In the genomic region with DNA sequence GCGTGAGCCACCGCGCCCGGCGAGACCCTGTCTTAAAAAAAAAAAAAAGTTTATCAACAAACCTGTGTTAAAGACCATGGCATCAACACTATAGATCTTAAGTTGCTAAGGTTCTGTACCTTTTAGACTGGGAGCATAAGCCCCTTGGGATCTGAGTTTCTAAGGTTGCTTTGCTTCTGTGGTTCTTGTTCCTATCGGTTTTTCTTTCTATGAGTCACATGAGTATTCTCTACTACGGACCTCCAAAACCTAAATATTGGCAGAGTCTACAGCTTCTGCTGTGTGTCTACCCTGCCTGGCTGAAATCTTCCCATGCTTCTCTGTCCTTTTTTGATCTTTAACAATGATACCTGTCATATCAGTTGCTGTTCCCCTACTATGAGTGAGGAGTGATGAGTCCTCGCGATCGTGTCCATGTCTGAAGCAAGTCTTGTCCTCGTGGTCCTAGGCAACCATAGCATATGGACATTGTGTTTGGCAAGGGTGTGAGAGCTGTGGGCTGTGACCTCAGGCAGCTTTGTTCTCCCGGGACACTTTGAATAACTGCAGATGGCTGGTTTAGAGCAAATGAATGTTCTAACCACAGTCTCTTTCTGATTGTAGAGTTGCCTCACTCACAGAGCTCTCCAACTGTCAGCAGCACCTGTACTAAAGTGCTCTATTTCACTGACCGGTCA, we compare ENCODE assay signal across 2 cellular contexts.
TF ChIP-seq lines count a peak whose summit lies in the region.

No MANE protein-coding gene starts in this region.

TF ChIP-seq in SK-N-SH, 30 proteins besides CTCF, POLR2A, EP300 and RAD21 (continued from another document):
- TF ChIP-seq RCOR1 (IDR thresholded peaks at IDR 0.05; ENCODE audit: low read length) = no peak
- TF ChIP-seq TAF1 (IDR thresholded peaks at IDR 0.05; ENCODE audit: borderline replicate concordance, low read depth, low read length) = no peak
- TF ChIP-seq, protein P1, sequence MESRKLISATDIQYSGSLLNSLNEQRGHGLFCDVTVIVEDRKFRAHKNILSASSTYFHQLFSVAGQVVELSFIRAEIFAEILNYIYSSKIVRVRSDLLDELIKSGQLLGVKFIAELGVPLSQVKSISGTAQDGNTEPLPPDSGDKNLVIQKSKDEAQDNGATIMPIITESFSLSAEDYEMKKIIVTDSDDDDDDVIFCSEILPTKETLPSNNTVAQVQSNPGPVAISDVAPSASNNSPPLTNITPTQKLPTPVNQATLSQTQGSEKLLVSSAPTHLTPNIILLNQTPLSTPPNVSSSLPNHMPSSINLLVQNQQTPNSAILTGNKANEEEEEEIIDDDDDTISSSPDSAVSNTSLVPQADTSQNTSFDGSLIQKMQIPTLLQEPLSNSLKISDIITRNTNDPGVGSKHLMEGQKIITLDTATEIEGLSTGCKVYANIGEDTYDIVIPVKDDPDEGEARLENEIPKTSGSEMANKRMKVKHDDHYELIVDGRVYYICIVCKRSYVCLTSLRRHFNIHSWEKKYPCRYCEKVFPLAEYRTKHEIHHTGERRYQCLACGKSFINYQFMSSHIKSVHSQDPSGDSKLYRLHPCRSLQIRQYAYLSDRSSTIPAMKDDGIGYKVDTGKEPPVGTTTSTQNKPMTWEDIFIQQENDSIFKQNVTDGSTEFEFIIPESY (IDR thresholded peaks at IDR 0.05; ENCODE audit: borderline replicate concordance, low read depth) = no peak
- TF ChIP-seq, protein P2, sequence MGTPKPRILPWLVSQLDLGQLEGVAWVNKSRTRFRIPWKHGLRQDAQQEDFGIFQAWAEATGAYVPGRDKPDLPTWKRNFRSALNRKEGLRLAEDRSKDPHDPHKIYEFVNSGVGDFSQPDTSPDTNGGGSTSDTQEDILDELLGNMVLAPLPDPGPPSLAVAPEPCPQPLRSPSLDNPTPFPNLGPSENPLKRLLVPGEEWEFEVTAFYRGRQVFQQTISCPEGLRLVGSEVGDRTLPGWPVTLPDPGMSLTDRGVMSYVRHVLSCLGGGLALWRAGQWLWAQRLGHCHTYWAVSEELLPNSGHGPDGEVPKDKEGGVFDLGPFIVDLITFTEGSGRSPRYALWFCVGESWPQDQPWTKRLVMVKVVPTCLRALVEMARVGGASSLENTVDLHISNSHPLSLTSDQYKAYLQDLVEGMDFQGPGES (IDR thresholded peaks at IDR 0.05; ENCODE audit: low read depth, low read length) = no peak
- no peak for TF ChIP-seq EZH2phosphoT487 (IDR thresholded peaks at IDR 0.05; ENCODE audit: borderline replicate concordance, low read depth)
- TF ChIP-seq FOSL2 (IDR thresholded peaks at IDR 0.05; ENCODE audit: borderline replicate concordance, low read depth) = no peak
- no peak for TF ChIP-seq TEAD4 (IDR thresholded peaks at IDR 0.05; ENCODE audit: borderline replicate concordance, insufficient read depth)
- no peak for TF ChIP-seq FOXM1 (IDR thresholded peaks at IDR 0.05; ENCODE audit: low read depth)
- no peak for TF ChIP-seq NFIC (IDR thresholded peaks at IDR 0.05; ENCODE audit: borderline replicate concordance)
- TF ChIP-seq, protein P3, sequence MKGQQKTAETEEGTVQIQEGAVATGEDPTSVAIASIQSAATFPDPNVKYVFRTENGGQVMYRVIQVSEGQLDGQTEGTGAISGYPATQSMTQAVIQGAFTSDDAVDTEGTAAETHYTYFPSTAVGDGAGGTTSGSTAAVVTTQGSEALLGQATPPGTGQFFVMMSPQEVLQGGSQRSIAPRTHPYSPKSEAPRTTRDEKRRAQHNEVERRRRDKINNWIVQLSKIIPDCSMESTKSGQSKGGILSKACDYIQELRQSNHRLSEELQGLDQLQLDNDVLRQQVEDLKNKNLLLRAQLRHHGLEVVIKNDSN (IDR thresholded peaks at IDR 0.05; ENCODE audit: borderline replicate concordance, low read depth) = no peak
- TF ChIP-seq, protein P4, sequence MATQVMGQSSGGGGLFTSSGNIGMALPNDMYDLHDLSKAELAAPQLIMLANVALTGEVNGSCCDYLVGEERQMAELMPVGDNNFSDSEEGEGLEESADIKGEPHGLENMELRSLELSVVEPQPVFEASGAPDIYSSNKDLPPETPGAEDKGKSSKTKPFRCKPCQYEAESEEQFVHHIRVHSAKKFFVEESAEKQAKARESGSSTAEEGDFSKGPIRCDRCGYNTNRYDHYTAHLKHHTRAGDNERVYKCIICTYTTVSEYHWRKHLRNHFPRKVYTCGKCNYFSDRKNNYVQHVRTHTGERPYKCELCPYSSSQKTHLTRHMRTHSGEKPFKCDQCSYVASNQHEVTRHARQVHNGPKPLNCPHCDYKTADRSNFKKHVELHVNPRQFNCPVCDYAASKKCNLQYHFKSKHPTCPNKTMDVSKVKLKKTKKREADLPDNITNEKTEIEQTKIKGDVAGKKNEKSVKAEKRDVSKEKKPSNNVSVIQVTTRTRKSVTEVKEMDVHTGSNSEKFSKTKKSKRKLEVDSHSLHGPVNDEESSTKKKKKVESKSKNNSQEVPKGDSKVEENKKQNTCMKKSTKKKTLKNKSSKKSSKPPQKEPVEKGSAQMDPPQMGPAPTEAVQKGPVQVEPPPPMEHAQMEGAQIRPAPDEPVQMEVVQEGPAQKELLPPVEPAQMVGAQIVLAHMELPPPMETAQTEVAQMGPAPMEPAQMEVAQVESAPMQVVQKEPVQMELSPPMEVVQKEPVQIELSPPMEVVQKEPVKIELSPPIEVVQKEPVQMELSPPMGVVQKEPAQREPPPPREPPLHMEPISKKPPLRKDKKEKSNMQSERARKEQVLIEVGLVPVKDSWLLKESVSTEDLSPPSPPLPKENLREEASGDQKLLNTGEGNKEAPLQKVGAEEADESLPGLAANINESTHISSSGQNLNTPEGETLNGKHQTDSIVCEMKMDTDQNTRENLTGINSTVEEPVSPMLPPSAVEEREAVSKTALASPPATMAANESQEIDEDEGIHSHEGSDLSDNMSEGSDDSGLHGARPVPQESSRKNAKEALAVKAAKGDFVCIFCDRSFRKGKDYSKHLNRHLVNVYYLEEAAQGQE (IDR thresholded peaks at IDR 0.05; ENCODE audit: low read depth, low read length) = no peak
- no peak for TF ChIP-seq FOXJ3 (CRISPR knock-in tag; IDR thresholded peaks at IDR 0.05)
- TF ChIP-seq GABPA (IDR thresholded peaks at IDR 0.05; ENCODE audit: low read depth) = no peak
- no peak for TF ChIP-seq RXRA (IDR thresholded peaks at IDR 0.05; ENCODE audit: borderline replicate concordance, low read depth)
- TF ChIP-seq GATA2 (CRISPR knock-in tag; IDR thresholded peaks at IDR 0.05) = no peak
- TF ChIP-seq RFX5 (IDR thresholded peaks at IDR 0.05; ENCODE audit: low read length) = no peak
- TF ChIP-seq POLR2AphosphoS5 (IDR thresholded peaks at IDR 0.05; ENCODE audit: low read depth, low read length) = no peak
- TF ChIP-seq TCF12 (IDR thresholded peaks at IDR 0.05) = no peak
TF ChIP-seq in SK-N-SH: peak in this region for 0.

TF ChIP-seq in GM23338, 12 proteins besides CTCF, POLR2A, EP300 and RAD21:
- TF ChIP-seq, protein P5, sequence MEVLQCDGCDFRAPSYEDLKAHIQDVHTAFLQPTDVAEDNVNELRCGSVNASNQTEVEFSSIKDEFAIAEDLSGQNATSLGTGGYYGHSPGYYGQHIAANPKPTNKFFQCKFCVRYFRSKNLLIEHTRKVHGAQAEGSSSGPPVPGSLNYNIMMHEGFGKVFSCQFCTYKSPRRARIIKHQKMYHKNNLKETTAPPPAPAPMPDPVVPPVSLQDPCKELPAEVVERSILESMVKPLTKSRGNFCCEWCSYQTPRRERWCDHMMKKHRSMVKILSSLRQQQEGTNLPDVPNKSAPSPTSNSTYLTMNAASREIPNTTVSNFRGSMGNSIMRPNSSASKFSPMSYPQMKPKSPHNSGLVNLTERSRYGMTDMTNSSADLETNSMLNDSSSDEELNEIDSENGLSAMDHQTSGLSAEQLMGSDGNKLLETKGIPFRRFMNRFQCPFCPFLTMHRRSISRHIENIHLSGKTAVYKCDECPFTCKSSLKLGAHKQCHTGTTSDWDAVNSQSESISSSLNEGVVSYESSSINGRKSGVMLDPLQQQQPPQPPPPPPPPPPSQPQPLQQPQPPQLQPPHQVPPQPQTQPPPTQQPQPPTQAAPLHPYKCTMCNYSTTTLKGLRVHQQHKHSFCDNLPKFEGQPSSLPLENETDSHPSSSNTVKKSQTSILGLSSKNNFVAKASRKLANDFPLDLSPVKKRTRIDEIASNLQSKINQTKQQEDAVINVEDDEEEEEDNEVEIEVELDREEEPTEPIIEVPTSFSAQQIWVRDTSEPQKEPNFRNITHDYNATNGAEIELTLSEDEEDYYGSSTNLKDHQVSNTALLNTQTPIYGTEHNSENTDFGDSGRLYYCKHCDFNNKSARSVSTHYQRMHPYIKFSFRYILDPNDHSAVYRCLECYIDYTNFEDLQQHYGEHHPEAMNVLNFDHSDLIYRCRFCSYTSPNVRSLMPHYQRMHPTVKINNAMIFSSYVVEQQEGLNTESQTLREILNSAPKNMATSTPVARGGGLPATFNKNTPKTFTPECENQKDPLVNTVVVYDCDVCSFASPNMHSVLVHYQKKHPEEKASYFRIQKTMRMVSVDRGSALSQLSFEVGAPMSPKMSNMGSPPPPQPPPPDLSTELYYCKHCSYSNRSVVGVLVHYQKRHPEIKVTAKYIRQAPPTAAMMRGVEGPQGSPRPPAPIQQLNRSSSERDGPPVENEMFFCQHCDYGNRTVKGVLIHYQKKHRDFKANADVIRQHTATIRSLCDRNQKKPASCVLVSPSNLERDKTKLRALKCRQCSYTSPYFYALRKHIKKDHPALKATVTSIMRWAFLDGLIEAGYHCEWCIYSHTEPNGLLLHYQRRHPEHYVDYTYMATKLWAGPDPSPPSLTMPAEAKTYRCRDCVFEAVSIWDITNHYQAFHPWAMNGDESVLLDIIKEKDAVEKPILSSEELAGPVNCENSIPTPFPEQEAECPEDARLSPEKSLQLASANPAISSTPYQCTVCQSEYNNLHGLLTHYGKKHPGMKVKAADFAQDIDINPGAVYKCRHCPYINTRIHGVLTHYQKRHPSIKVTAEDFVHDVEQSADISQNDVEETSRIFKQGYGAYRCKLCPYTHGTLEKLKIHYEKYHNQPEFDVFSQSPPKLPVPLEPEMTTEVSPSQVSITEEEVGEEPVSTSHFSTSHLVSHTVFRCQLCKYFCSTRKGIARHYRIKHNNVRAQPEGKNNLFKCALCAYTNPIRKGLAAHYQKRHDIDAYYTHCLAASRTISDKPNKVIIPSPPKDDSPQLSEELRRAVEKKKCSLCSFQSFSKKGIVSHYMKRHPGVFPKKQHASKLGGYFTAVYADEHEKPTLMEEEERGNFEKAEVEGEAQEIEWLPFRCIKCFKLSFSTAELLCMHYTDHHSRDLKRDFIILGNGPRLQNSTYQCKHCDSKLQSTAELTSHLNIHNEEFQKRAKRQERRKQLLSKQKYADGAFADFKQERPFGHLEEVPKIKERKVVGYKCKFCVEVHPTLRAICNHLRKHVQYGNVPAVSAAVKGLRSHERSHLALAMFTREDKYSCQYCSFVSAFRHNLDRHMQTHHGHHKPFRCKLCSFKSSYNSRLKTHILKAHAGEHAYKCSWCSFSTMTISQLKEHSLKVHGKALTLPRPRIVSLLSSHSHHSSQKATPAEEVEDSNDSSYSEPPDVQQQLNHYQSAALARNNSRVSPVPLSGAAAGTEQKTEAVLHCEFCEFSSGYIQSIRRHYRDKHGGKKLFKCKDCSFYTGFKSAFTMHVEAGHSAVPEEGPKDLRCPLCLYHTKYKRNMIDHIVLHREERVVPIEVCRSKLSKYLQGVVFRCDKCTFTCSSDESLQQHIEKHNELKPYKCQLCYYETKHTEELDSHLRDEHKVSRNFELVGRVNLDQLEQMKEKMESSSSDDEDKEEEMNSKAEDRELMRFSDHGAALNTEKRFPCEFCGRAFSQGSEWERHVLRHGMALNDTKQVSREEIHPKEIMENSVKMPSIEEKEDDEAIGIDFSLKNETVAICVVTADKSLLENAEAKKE (CRISPR knock-in tag; IDR thresholded peaks at IDR 0.05) = no peak
- TF ChIP-seq ZNF114 (CRISPR knock-in tag; IDR thresholded peaks at IDR 0.05) (no peak), EZH2 (IDR thresholded peaks at IDR 0.05; ENCODE audit: low read depth, unreplicated experiment) (no peak), POLR2AphosphoS5 (IDR thresholded peaks at IDR 0.05; ENCODE audit: low read depth) (no peak), EZH2phosphoT487 (IDR thresholded peaks at IDR 0.05; ENCODE audit: unreplicated experiment) (no peak), CREB1 (CRISPR knock-in tag; IDR thresholded peaks at IDR 0.05; ENCODE audit: low read depth) (no peak), JUNB (IDR thresholded peaks at IDR 0.05; ENCODE audit: unreplicated experiment) (no peak), ZNF331 (CRISPR knock-in tag; IDR thresholded peaks at IDR 0.05; ENCODE audit: low read depth) (no peak), STAT1 (IDR thresholded peaks at IDR 0.05; ENCODE audit: unreplicated experiment) (no peak), NANOG (IDR thresholded peaks at IDR 0.05; ENCODE audit: borderline replicate concordance) (no peak)
- TF ChIP-seq, protein P6, sequence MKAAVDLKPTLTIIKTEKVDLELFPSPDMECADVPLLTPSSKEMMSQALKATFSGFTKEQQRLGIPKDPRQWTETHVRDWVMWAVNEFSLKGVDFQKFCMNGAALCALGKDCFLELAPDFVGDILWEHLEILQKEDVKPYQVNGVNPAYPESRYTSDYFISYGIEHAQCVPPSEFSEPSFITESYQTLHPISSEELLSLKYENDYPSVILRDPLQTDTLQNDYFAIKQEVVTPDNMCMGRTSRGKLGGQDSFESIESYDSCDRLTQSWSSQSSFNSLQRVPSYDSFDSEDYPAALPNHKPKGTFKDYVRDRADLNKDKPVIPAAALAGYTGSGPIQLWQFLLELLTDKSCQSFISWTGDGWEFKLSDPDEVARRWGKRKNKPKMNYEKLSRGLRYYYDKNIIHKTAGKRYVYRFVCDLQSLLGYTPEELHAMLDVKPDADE (IDR thresholded peaks at IDR 0.05) = no peak
- TF ChIP-seq, protein P4 (IDR thresholded peaks at IDR 0.05; ENCODE audit: unreplicated experiment) = no peak
TF ChIP-seq in GM23338: peak in this region for 0.
